8 cellular contexts compared by ENCODE assay signal in genomic region chr19:51473009-51473707, GRCh38. TPM values are rescaled to one million over a fixed set of nuclear protein-coding genes. Genes with fewer than 3 reads are reported as not detected.
DNase-seq lines count a peak whose midpoint lies in the region; ATAC-seq, FAIRE-seq and TF ChIP-seq lines count a peak whose summit lies in the region.

No MANE protein-coding gene starts in this region.

- H3K4me3 ChIP-seq in LNCaP clone FGC (ENCODE audit: low read depth, low read length) (no peak overlapping the region), SK-N-SH (ENCODE audit: low read depth in 2 of 2, low read length in 1 of 2) (no peak overlapping the region)

- no peaks in the 10 kb centered on the region for H3K4me1 ChIP-seq in SK-N-SH (ENCODE audit: control insufficient read depth in 1 of 2, insufficient read depth in 2 of 2, low read depth in 1 of 2, low read length in 1 of 2)

- TF ChIP-seq CTCF in LNCaP clone FGC (IDR thresholded peaks at IDR 0.05; ENCODE audit: control insufficient read depth, extremely low read depth, insufficient read depth) = peak; percentile 92
- peak; percentile 81 for TF ChIP-seq CTCF in SK-N-SH (IDR thresholded peaks at IDR 0.05)
- TF ChIP-seq CTCF in progenitor cell of endocrine pancreas (IDR thresholded peaks at IDR 0.05; ENCODE audit: unreplicated experiment) = peak; percentile 81

- POLR2A ChIA-PET in SK-N-SH (lab: Yijun Ruan, JAX) = no interaction called here

- H2AFZ ChIP-seq in SK-N-SH (ENCODE audit: low read depth) = no peak overlapping the region

- H3K79me2 ChIP-seq in SK-N-SH (ENCODE audit: insufficient read depth) = no peaks in the 10 kb centered on the region

- no peak overlapping the region for H3K27ac ChIP-seq in SK-N-SH (ENCODE audit: low read depth in 2 of 2, low read length in 1 of 2)

- DNase-seq in DMS53 (lab: John Stamatoyannopoulos, UW) (peak; percentile 70), LNCaP clone FGC (ENCODE audit: low read depth) (peak; percentile 17), SK-N-SH (peak; percentile 69), head of caudate nucleus (peak; percentile 61 to 95 (median 85)), progenitor cell of endocrine pancreas (ENCODE audit: low spot score, unreplicated experiment) (peak; percentile 65), urothelium cell line (ENCODE audit: low spot score) (peak; percentile 67)
- peak; percentile 93 for DNase-seq in activated naive CD4-positive, alpha-beta T cell treated with anti-CD3 and anti-CD28 coated beads for 36 hours

- no peak overlapping the region for H3K9ac ChIP-seq in SK-N-SH

- H3K4me2 ChIP-seq in SK-N-SH = no peak overlapping the region

- no peaks in the 10 kb centered on the region for H3F3A ChIP-seq in SK-N-SH (replicated peaks; ENCODE audit: insufficient read depth)

- 9% methylated on average over 6 of the region's 7 CpGs for WGBS in SK-N-SH (ENCODE audit: low lambda C conversion rate)

- TF ChIP-seq EP300 in SK-N-SH (IDR thresholded peaks at IDR 0.05; ENCODE audit: borderline replicate concordance in 1 of 2, low read depth in 1 of 2, low read length in 1 of 2) = no peak

- peaks cover 20% of the 10 kb centered on the region; the same call in 1 of the 2 replicates for H3K27me3 ChIP-seq in SK-N-SH (ENCODE audit: insufficient read depth)

- ATAC-seq in GM21390 (IDR thresholded peaks at IDR 0.05; ENCODE audit: unreplicated experiment) = no peak

- H3K36me3 ChIP-seq in SK-N-SH (replicated peaks in 1 of 2; ENCODE audit: control insufficient read depth in 1 of 2, insufficient read depth in 2 of 2, low read length in 1 of 2) = no peaks in the 10 kb centered on the region

- CTCF ChIA-PET in SK-N-SH (lab: Yijun Ruan, JAX) = interaction anchor here (0.5 to 6.8 kb wide), 49 partner anchors 8 to 378 kb away, joined by 3 to 137 read pairs (median 4); partner anchors contain the start of genes SIGLEC14 and SIGLEC8
- CTCF ChIA-PET in activated naive CD4-positive, alpha-beta T cell treated with anti-CD3 and anti-CD28 coated beads for 36 hours (lab: Charles Lee) = interaction anchor here (0.5 to 4.0 kb wide), 24 partner anchors 8 to 305 kb away, joined by 3 to 57 read pairs (median 3); no protein-coding TSS in a partner anchor

- peaks cover 8% of the 10 kb centered on the region for H3K27me3 Mint-ChIP-seq in activated naive CD4-positive, alpha-beta T cell treated with anti-CD3 and anti-CD28 coated beads for 36 hours (ENCODE audit: low read depth)
- H3K27me3 Mint-ChIP-seq in progenitor cell of endocrine pancreas = peaks cover 42% of the 10 kb centered on the region

- H3K9me3 ChIP-seq in SK-N-SH = no peaks in the 10 kb centered on the region

- H3K9me2 ChIP-seq in SK-N-SH = no peaks in the 10 kb centered on the region

- H4K20me1 ChIP-seq in SK-N-SH (ENCODE audit: insufficient read depth) = no peaks in the 10 kb centered on the region

- no peaks in the 10 kb centered on the region for H3K9me3 Mint-ChIP-seq in activated naive CD4-positive, alpha-beta T cell treated with anti-CD3 and anti-CD28 coated beads for 36 hours
- H3K9me3 Mint-ChIP-seq in progenitor cell of endocrine pancreas (ENCODE audit: low read depth) = no peaks in the 10 kb centered on the region

- H3K4me3 Mint-ChIP-seq in activated naive CD4-positive, alpha-beta T cell treated with anti-CD3 and anti-CD28 coated beads for 36 hours = no peak overlapping the region
- no peak overlapping the region for H3K4me3 Mint-ChIP-seq in progenitor cell of endocrine pancreas (ENCODE audit: low read depth)

- TF ChIP-seq RAD21 in SK-N-SH (IDR thresholded peaks at IDR 0.05; ENCODE audit: low read length) = peak; percentile 71

- no peak overlapping the region for H3K27ac Mint-ChIP-seq in activated naive CD4-positive, alpha-beta T cell treated with anti-CD3 and anti-CD28 coated beads for 36 hours
- H3K27ac Mint-ChIP-seq in progenitor cell of endocrine pancreas = no peak overlapping the region

- peaks cover 4% of the 10 kb centered on the region for H3K4me1 Mint-ChIP-seq in activated naive CD4-positive, alpha-beta T cell treated with anti-CD3 and anti-CD28 coated beads for 36 hours (ENCODE audit: low read depth)
- H3K4me1 Mint-ChIP-seq in progenitor cell of endocrine pancreas (ENCODE audit: low read depth) = peaks cover 1% of the 10 kb centered on the region

- intact Hi-C loops in activated naive CD4-positive, alpha-beta T cell treated with anti-CD3 and anti-CD28 coated beads for 36 hours (cut with micrococcal nuclease) = loop anchor here (1.0 to 5.0 kb wide), 5 partner anchors 42 to 304 kb away; no protein-coding TSS in a partner anchor
- intact Hi-C loops in head of caudate nucleus (cut with DNase I) = loop anchor here (5.0 kb wide), 1 partner anchor 184 kb away; no protein-coding TSS in a partner anchor

- peak; percentile 73 for FAIRE-seq in urothelium cell line (lab: Jason Lieb, UNC)

- no peaks in the 10 kb centered on the region for H3K36me3 Mint-ChIP-seq in activated naive CD4-positive, alpha-beta T cell treated with anti-CD3 and anti-CD28 coated beads for 36 hours (ENCODE audit: low read depth)
- no peaks in the 10 kb centered on the region for H3K36me3 Mint-ChIP-seq in progenitor cell of endocrine pancreas (ENCODE audit: insufficient read depth)

TF ChIP-seq in SK-N-SH, 30 proteins besides CTCF, POLR2A, EP300 and RAD21:
- TF ChIP-seq TAF1 (IDR thresholded peaks at IDR 0.05; ENCODE audit: borderline replicate concordance, low read depth, low read length) (no peak), TCF12 (IDR thresholded peaks at IDR 0.05) (no peak), NFIC (IDR thresholded peaks at IDR 0.05; ENCODE audit: borderline replicate concordance) (no peak), YY1 (IDR thresholded peaks at IDR 0.05; ENCODE audit: low read depth) (no peak), RCOR1 (IDR thresholded peaks at IDR 0.05; ENCODE audit: low read length) (no peak), RFX5 (IDR thresholded peaks at IDR 0.05; ENCODE audit: low read length) (no peak), MAX (IDR thresholded peaks at IDR 0.05; ENCODE audit: low read depth) (no peak), MEF2A (IDR thresholded peaks at IDR 0.05; ENCODE audit: borderline replicate concordance, low read depth) (no peak), SMC3 (IDR thresholded peaks at IDR 0.05; ENCODE audit: low read depth, low read length) (peak; percentile 78)

RNA-seq across cellular contexts. Expression of gene CEACAM18, which starts 5.2 kb away (rescaled TPM):
- not detected in 2 replicates for polyA plus RNA-seq in SK-N-SH (2012; rRNA removed)
- not detected in 2 replicates for polyA plus RNA-seq in SK-N-SH (2012; cell fraction: cytosol; rRNA removed)
- polyA plus RNA-seq in SK-N-SH (2012; cell fraction: nucleus; rRNA removed) = not detected in 2 replicates
- not detected for total RNA-seq in activated naive CD4-positive, alpha-beta T cell treated with anti-CD3 and anti-CD28 coated beads for 36 hours
- total RNA-seq in progenitor cell of endocrine pancreas = not detected in 2 replicates

RNA-seq across cellular contexts. Expression of gene SIGLEC8, which starts 14.9 kb away (rescaled TPM):
- not detected in 2 replicates for polyA plus RNA-seq in SK-N-SH (2012; rRNA removed)
- polyA plus RNA-seq in SK-N-SH (2012; cell fraction: cytosol; rRNA removed) = not detected in 2 replicates
- polyA plus RNA-seq in SK-N-SH (2012; cell fraction: nucleus; rRNA removed) = not detected in 2 replicates
- not detected for total RNA-seq in activated naive CD4-positive, alpha-beta T cell treated with anti-CD3 and anti-CD28 coated beads for 36 hours
- total RNA-seq in progenitor cell of endocrine pancreas = not detected in 2 replicates

RNA-seq across cellular contexts. Expression of gene SIGLEC12, which starts 28.4 kb away (rescaled TPM):
- not detected in 2 replicates for polyA plus RNA-seq in SK-N-SH (2012; rRNA removed)
- not detected in 2 replicates for polyA plus RNA-seq in SK-N-SH (2012; cell fraction: cytosol; rRNA removed)
- polyA plus RNA-seq in SK-N-SH (2012; cell fraction: nucleus; rRNA removed) = not detected in 2 replicates
- not detected for total RNA-seq in activated naive CD4-positive, alpha-beta T cell treated with anti-CD3 and anti-CD28 coated beads for 36 hours
- total RNA-seq in progenitor cell of endocrine pancreas = not detected in 2 replicates

RNA-seq across cellular contexts. Expression of gene SIGLEC10, which starts 55.7 kb away (rescaled TPM):
- polyA plus RNA-seq in SK-N-SH (2012; rRNA removed) = not detected in 2 replicates
- not detected in 2 replicates for polyA plus RNA-seq in SK-N-SH (2012; cell fraction: cytosol; rRNA removed)
- not detected in 2 replicates for polyA plus RNA-seq in SK-N-SH (2012; cell fraction: nucleus; rRNA removed)
- total RNA-seq in activated naive CD4-positive, alpha-beta T cell treated with anti-CD3 and anti-CD28 coated beads for 36 hours = not detected
- total RNA-seq in progenitor cell of endocrine pancreas = not detected in 2 replicates

RNA-seq across cellular contexts. Expression of gene SIGLEC6, which starts 58.3 kb away (rescaled TPM):
- not detected in 2 replicates for polyA plus RNA-seq in SK-N-SH (2012; rRNA removed)
- polyA plus RNA-seq in SK-N-SH (2012; cell fraction: cytosol; rRNA removed) = not detected in 2 replicates
- not detected in 2 replicates for polyA plus RNA-seq in SK-N-SH (2012; cell fraction: nucleus; rRNA removed)
- total RNA-seq in activated naive CD4-positive, alpha-beta T cell treated with anti-CD3 and anti-CD28 coated beads for 36 hours = not detected
- total RNA-seq in progenitor cell of endocrine pancreas = not detected in 2 replicates

Comparison
In these comparisons a context has a peak if more than half of its experiments do, and no peak if none do; other contexts are left out.
1. DNase-seq: peak in every context shown above with its lines; median percentile 93 in activated naive CD4-positive, alpha-beta T cell treated with anti-CD3 and anti-CD28 coated beads for 36 hours; 85 in head of caudate nucleus; 70 in DMS53; 69 in SK-N-SH; 67 in urothelium cell line; 65 in progenitor cell of endocrine pancreas; 17 in LNCaP clone FGC.